In the genomic region with DNA sequence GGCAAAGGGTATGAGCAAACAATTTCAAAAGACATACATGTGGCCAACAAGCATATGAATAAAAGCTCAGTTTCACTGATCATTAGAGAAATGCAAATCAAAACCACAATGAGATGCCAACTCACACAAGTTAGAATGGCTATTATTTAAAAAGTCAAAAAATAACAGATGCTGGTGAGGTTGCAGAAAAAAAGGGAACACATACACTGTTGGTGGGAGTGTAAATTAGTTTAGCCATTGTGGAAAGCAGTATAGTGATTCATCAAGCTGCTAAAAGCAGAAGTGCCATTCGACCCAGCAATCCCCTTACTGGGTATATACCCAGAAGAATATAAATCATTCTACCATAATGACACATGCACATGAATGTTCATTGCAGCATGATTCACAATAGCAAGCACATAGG, we compare ENCODE assay signal across 15 cellular contexts.
DNase-seq lines count a peak whose midpoint lies in the region; ATAC-seq lines count a peak whose summit lies in the region.
"Had no signal": no experiment of that assay in that cellular context is flagged by ENCODE, and none has a peak within 500 bp of the region (broad histone marks: within the 10 kb centered on the region; RNA-seq: fewer than 3 reads in every experiment).

No MANE protein-coding gene starts in this region.

- peak; percentile 9 to 77 for DNase-seq in NOMO-1 (lab: John Stamatoyannopoulos, UW; ENCODE audit: unreplicated experiment in 2 of 2)
- DNase-seq in NOMO-1 treated with dmso at 0.1 percent for 144 hours (lab: John Stamatoyannopoulos, UW; ENCODE audit: unreplicated experiment), result no peak
- peak; percentile 51 for DNase-seq in SKM-1 treated with dmso at 0.1 percent for 144 hours (lab: John Stamatoyannopoulos, UW; ENCODE audit: unreplicated experiment)
- no peak for DNase-seq in NCI-H82 (lab: John Stamatoyannopoulos, UW)
- no peak for DNase-seq in D341Med (ENCODE audit: low spot score)
- no peak for DNase-seq in stimulated activated naive CD8-positive, alpha-beta T cell treated with anti-CD3 and anti-CD28 coated beads, Interleukin-15, amount 100 ng/mL, for 72 hours
- DNase-seq: activated CD4-positive, alpha-beta T cell treated with anti-CD3 and anti-CD28 coated beads, Interleukin-2, amount 50 U/mL, for 48 hours; activated naive CD4-positive, alpha-beta T cell treated with Interleukin-2 at 50 U/mL for 16 hours; central memory CD4-positive, alpha-beta T cell; hippocampal formation; NCI-H1436 treated with DMSO at 0.1 percent for 48 hours; small intestine; transverse colon had no signal

- no peaks in the 10 kb centered on the region for H3K9me3 Mint-ChIP-seq in stimulated activated memory B cell treated with anti-CD40 and anti-IgM and Interleukin-4, amounts not matched to agents 10 μg/mL and 1 μg/mL and 100 μg/mL, for 72 hours
- no peaks in the 10 kb centered on the region for H3K9me3 Mint-ChIP-seq in stimulated activated naive CD8-positive, alpha-beta T cell treated with anti-CD3 and anti-CD28 coated beads, Interleukin-15, amount 100 ng/mL, for 72 hours

- H3K27me3 Mint-ChIP-seq in stimulated activated memory B cell treated with anti-CD40 and anti-IgM and Interleukin-4, amounts not matched to agents 10 μg/mL and 1 μg/mL and 100 μg/mL, for 72 hours, result no peaks in the 10 kb centered on the region
- no peaks in the 10 kb centered on the region for H3K27me3 Mint-ChIP-seq in stimulated activated naive CD8-positive, alpha-beta T cell treated with anti-CD3 and anti-CD28 coated beads, Interleukin-15, amount 100 ng/mL, for 72 hours

- peaks cover 9% of the 10 kb centered on the region for H3K4me1 Mint-ChIP-seq in stimulated activated memory B cell treated with anti-CD40 and anti-IgM and Interleukin-4, amounts not matched to agents 10 μg/mL and 1 μg/mL and 100 μg/mL, for 72 hours
- H3K4me1 Mint-ChIP-seq in stimulated activated naive CD8-positive, alpha-beta T cell treated with anti-CD3 and anti-CD28 coated beads, Interleukin-15, amount 100 ng/mL, for 72 hours, result no peaks in the 10 kb centered on the region

- peak; percentile 67 for ATAC-seq in HG03432 (IDR thresholded peaks at IDR 0.05; ENCODE audit: unreplicated experiment)
- ATAC-seq in stimulated activated memory B cell treated with anti-CD40 and anti-IgM and Interleukin-4, amounts not matched to agents 10 μg/mL and 1 μg/mL and 100 μg/mL, for 72 hours, result peak; percentile 82
- no peak for ATAC-seq in stimulated activated naive CD8-positive, alpha-beta T cell treated with anti-CD3 and anti-CD28 coated beads, Interleukin-15, amount 100 ng/mL, for 72 hours

- H3K27ac Mint-ChIP-seq in stimulated activated memory B cell treated with anti-CD40 and anti-IgM and Interleukin-4, amounts not matched to agents 10 μg/mL and 1 μg/mL and 100 μg/mL, for 72 hours, result no peak overlapping the region
- no peak overlapping the region for H3K27ac Mint-ChIP-seq in stimulated activated naive CD8-positive, alpha-beta T cell treated with anti-CD3 and anti-CD28 coated beads, Interleukin-15, amount 100 ng/mL, for 72 hours

- H3K36me3 Mint-ChIP-seq in stimulated activated memory B cell treated with anti-CD40 and anti-IgM and Interleukin-4, amounts not matched to agents 10 μg/mL and 1 μg/mL and 100 μg/mL, for 72 hours, result no peaks in the 10 kb centered on the region

- H3K4me3 Mint-ChIP-seq in stimulated activated memory B cell treated with anti-CD40 and anti-IgM and Interleukin-4, amounts not matched to agents 10 μg/mL and 1 μg/mL and 100 μg/mL, for 72 hours, result no peak overlapping the region
- no peak overlapping the region for H3K4me3 Mint-ChIP-seq in stimulated activated naive CD8-positive, alpha-beta T cell treated with anti-CD3 and anti-CD28 coated beads, Interleukin-15, amount 100 ng/mL, for 72 hours

Comparison
In these comparisons a context has a peak if more than half of its experiments do, and no peak if none do; other contexts are left out.
1. DNase-seq: peak in NOMO-1 (2 of 2) and SKM-1 treated with dmso at 0.1 percent for 144 hours (single experiment); none in NOMO-1 treated with dmso at 0.1 percent for 144 hours (single experiment), NCI-H82 (single experiment), D341Med (single experiment) and stimulated activated naive CD8-positive, alpha-beta T cell treated with anti-CD3 and anti-CD28 coated beads, Interleukin-15, amount 100 ng/mL, for 72 hours (0 of 2).